7 cellular contexts compared by ENCODE assay signal in the genomic region with DNA sequence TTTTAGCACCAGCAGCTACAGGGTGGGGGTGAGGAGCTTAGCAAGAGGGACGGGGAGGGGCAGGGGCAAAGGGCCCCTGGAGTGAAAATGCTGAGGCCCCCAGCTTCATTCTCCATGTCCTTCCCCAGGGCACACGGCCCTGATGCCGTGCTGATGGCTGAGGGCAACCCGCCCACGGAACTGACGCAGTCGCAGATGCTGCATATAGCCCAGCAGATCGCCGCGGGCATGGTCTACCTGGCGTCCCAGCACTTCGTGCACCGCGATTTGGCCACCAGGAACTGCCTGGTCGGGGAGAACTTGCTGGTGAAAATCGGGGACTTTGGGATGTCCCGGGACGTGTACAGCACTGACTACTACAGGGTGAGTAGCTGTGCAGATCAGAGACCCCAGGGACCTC.
"Had no signal": no experiment of that assay in that cellular context is flagged by ENCODE, and none has a peak within 500 bp of the region (broad histone marks: within the 10 kb centered on the region; RNA-seq: fewer than 3 reads in every experiment).

No MANE protein-coding gene starts in this region.

- H2AFZ ChIP-seq: GM23338 had no signal

- FAIRE-seq: H1, H54, HTR-8/SVneo had no signal

- H3K4me3 ChIP-seq: GM23338 had no signal

- H3K4me2 ChIP-seq: GM23338 had no signal

- DNase-seq: H9, HCEC 1CT, IMR-90 had no signal
